ENCODE assay signal across 8 cellular contexts in the genomic region with DNA sequence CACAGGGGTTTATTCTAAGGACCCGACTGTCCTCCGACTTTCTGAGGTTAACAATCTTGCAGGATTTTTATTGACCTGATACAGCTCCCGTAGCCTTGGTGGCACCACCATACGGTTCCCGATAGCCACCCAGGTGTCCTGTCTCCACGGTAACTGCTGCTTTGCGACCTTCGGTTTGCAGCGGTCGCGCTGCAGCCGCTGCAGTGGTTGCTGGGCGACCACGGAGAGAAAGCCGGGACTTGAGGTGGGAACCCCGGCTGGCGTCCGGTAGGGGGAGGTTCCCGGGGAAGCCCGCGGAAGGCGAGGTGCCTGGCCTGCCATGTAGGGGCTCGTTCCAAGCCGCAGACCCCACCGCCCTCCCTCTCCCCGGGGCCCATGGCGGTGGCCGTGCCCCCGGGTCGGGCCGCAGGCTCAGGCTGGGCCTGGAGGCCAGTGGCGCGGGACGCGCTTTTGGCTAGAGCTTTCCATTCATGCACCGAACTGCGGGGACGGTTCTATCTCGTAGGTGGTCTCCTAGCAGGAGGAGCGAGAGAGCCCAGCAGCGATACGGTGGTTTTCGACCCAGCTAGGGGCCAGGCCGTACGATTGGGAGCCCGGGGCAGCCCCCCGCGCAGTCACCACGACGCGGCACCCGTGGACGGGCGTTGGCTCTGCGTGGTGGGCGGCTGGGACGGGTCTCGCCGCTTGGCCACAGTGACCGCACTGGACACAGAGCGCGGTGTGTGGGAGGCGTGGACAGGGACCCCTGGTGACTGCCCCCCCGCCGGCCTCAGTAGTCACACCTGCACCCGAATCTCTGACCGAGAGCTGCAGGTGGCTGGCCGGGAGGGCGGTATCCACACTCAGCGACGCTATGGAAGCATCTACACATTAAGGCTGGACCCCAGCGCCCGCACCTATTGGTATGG. TPM values are rescaled to one million over a fixed set of nuclear protein-coding genes. Genes with fewer than 3 reads are reported as not detected.
DNase-seq lines count a peak whose midpoint lies in the region; ATAC-seq and TF ChIP-seq lines count a peak whose summit lies in the region.

A gene with protein sequence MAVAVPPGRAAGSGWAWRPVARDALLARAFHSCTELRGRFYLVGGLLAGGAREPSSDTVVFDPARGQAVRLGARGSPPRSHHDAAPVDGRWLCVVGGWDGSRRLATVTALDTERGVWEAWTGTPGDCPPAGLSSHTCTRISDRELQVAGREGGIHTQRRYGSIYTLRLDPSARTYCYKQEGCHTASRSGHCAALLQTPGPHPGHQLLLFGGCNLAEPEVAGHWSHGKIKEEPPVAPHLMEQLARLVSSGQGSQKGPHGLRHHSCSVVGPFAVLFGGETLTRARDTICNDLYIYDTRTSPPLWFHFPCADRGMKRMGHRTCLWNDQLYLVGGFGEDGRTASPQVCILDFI (plus strand): TSS at position 201 of the 908 bp plus-strand sequence. CDS start 175 bp downstream, at position 376.

- peak; percentile 59 for ATAC-seq in GM21367 (IDR thresholded peaks at IDR 0.05; ENCODE audit: unreplicated experiment)
- ATAC-seq in SK-N-SH treated with all-trans-retinoic acid at 6 μM for 48 hours, result peak; percentile 85
- peak; percentile 78 to 81 for ATAC-seq in right cardiac atrium
- ATAC-seq in psoas muscle, result peak; percentile 76 to 91 (median 85)
- ATAC-seq in aorta (ENCODE audit: low FRiP score), result peak; percentile 86

- in situ Hi-C loops in Caki2 (cut with HindIII; ENCODE audit: low pct_unique_long_range_greater_than_20kb, low sequenced_read_pairs), result loop anchor here (10.0 kb wide), 1 partner anchor 54 kb away; a partner anchor contains a TSS

- H3K27ac ChIP-seq in HUES6 (ENCODE audit: low read depth, low read length) (no peak within 1 kb of the TSS), angular gyrus (ENCODE audit: low read depth, low read length) (peak within 1 kb of the TSS; percentile 75), right cardiac atrium (ENCODE audit: low read length) (no peak within 1 kb of the TSS), psoas muscle (peak within 1 kb of the TSS; percentile 58), aorta (ENCODE audit: low read depth in 1 of 2, low read length in 2 of 2) (peak within 1 kb of the TSS in 1 of 2 donors; percentile 48)

- no peaks in the 10 kb centered on the region for H3K9me3 ChIP-seq in HUES6 (ENCODE audit: control insufficient read depth, insufficient read depth, low read depth, low read length)
- H3K9me3 ChIP-seq in right cardiac atrium (ENCODE audit: control insufficient read depth, low read length), result no peaks in the 10 kb centered on the region
- no peaks in the 10 kb centered on the region for H3K9me3 ChIP-seq in psoas muscle
- H3K9me3 ChIP-seq in aorta (ENCODE audit: control insufficient read depth, low read length), result no peaks in the 10 kb centered on the region

- no peaks in the 10 kb centered on the region; the same call in 1 of the 2 replicates for H3K4me1 ChIP-seq in HUES6 (ENCODE audit: control insufficient read depth, insufficient read depth, low read length)
- H3K4me1 ChIP-seq in right cardiac atrium (ENCODE audit: control insufficient read depth, insufficient read depth, low read length), result peaks cover 5% of the 10 kb centered on the region
- H3K4me1 ChIP-seq in psoas muscle, result peaks cover 7% of the 10 kb centered on the region
- H3K4me1 ChIP-seq in aorta (ENCODE audit: control insufficient read depth in 1 of 2, insufficient read depth in 2 of 2, low read length in 2 of 2), result peaks cover 0 to 2% of the 10 kb centered on the region in 2 donors

- intact Hi-C loops in right cardiac atrium (cut with DNase I), result loop anchor here in 3 of 4 donors (2.0 to 10.0 kb wide), 5 partner anchors 51 to 264 kb away; a partner anchor contains a TSS
- intact Hi-C loops in psoas muscle (cut with DNase I), result loop anchor here (5.0 to 10.0 kb wide), 3 partner anchors 56 to 374 kb away; no protein-coding TSS in a partner anchor
- intact Hi-C loops in aorta (cut with DNase I), result loop anchor here in 1 of 2 donors (5.0 kb wide), 1 partner anchor 101 kb away; no protein-coding TSS in a partner anchor

- WGBS in right cardiac atrium, result 13% methylated on average over 73 of the region's 73 CpGs
- WGBS in psoas muscle, 3 donors, result 11 to 14% (median 12%) methylated on average over 62 to 73 of the region's 73 CpGs
- WGBS in aorta, 2 donors, result 5 to 7% methylated on average over 60 to 73 of the region's 73 CpGs

- H3K36me3 ChIP-seq in HUES6 (ENCODE audit: control insufficient read depth, insufficient read depth, low read length) (peaks cover 26% of the 10 kb centered on the region), psoas muscle (ENCODE audit: insufficient read depth in 1 of 2, low read depth in 1 of 2) (peaks cover 13 to 36% of the 10 kb centered on the region in 2 donors), aorta (ENCODE audit: control insufficient read depth in 1 of 2, insufficient read depth in 2 of 2, low read length in 1 of 2) (peaks cover 0 to 6% of the 10 kb centered on the region in 2 donors)

- H3K4me3 ChIP-seq in HUES6 (ENCODE audit: low read depth, low read length), result peak within 1 kb of the TSS; percentile 71
- peak within 1 kb of the TSS; percentile 38 for H3K4me3 ChIP-seq in right cardiac atrium (ENCODE audit: low read length)
- H3K4me3 ChIP-seq in psoas muscle, result peak within 1 kb of the TSS; percentile 76
- peak within 1 kb of the TSS; percentile 46 to 54 for H3K4me3 ChIP-seq in aorta (ENCODE audit: low read length in 2 of 2)

- DNase-seq in Caki2 (ENCODE audit: low read depth) (peak; percentile 92), right cardiac atrium (peak; percentile 73 to 89 (median 88)), psoas muscle (peak; percentile 66 to 87), aorta (peak; percentile 78 to 86)

- no peak for TF ChIP-seq CTCF in psoas muscle (IDR thresholded peaks at IDR 0.05)

- H3K27me3 ChIP-seq in HUES6 (ENCODE audit: control insufficient read depth, insufficient read depth, low read length), result no peaks in the 10 kb centered on the region
- no peaks in the 10 kb centered on the region for H3K27me3 ChIP-seq in right cardiac atrium (ENCODE audit: control insufficient read depth, insufficient read depth)
- no peaks in the 10 kb centered on the region for H3K27me3 ChIP-seq in psoas muscle (ENCODE audit: insufficient read depth in 3 of 3, low read length in 2 of 3)
- H3K27me3 ChIP-seq in aorta (ENCODE audit: control insufficient read depth in 1 of 2, insufficient read depth in 2 of 2, low read length in 1 of 2), result no peaks in the 10 kb centered on the region

- H3K9ac ChIP-seq in HUES6 (ENCODE audit: low read length), result peak within 1 kb of the TSS; percentile 71

TF ChIP-seq in SK-N-SH treated with all-trans-retinoic acid at 6 μM for 48 hours, 23 proteins besides CTCF, POLR2A, EP300 and RAD21:
- TF ChIP-seq GLIS3 (CRISPR knock-in tag; IDR thresholded peaks at IDR 0.05) (no peak), OSR1 (CRISPR knock-in tag; IDR thresholded peaks at IDR 0.05) (no peak), TCF4 (CRISPR knock-in tag; IDR thresholded peaks at IDR 0.05; ENCODE audit: borderline replicate concordance) (no peak), TOX (CRISPR knock-in tag; IDR thresholded peaks at IDR 0.05; ENCODE audit: borderline replicate concordance) (no peak), ZNF8 (CRISPR knock-in tag; IDR thresholded peaks at IDR 0.05) (no peak), ZNF70 (CRISPR knock-in tag; IDR thresholded peaks at IDR 0.05) (no peak), ZC3H10 (CRISPR knock-in tag; IDR thresholded peaks at IDR 0.05) (no peak), ARNTL (CRISPR knock-in tag; IDR thresholded peaks at IDR 0.05; ENCODE audit: borderline replicate concordance, low read depth) (no peak), ZFP30 (CRISPR knock-in tag; IDR thresholded peaks at IDR 0.05) (no peak), BACH2 (CRISPR knock-in tag; IDR thresholded peaks at IDR 0.05; ENCODE audit: borderline replicate concordance) (no peak), PPARA (CRISPR knock-in tag; IDR thresholded peaks at IDR 0.05; ENCODE audit: borderline replicate concordance) (no peak), ZNF565 (CRISPR knock-in tag; conservative IDR thresholded peaks at IDR 0.05; ENCODE audit: low read depth) (no peak), CSDC2 (CRISPR knock-in tag; IDR thresholded peaks at IDR 0.05) (no peak), SNAI2 (CRISPR knock-in tag; IDR thresholded peaks at IDR 0.05) (no peak)
- TF ChIP-seq, protein P1, sequence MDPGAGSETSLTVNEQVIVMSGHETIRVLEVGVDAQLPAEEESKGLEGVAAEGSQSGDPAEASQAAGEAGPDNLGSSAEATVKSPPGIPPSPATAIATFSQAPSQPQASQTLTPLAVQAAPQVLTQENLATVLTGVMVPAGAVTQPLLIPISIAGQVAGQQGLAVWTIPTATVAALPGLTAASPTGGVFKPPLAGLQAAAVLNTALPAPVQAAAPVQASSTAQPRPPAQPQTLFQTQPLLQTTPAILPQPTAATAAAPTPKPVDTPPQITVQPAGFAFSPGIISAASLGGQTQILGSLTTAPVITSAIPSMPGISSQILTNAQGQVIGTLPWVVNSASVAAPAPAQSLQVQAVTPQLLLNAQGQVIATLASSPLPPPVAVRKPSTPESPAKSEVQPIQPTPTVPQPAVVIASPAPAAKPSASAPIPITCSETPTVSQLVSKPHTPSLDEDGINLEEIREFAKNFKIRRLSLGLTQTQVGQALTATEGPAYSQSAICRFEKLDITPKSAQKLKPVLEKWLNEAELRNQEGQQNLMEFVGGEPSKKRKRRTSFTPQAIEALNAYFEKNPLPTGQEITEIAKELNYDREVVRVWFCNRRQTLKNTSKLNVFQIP (CRISPR knock-in tag; IDR thresholded peaks at IDR 0.05; ENCODE audit: borderline replicate concordance, low read depth), result no peak

RNA-seq across cellular contexts. Expression of the gene that starts here (rescaled TPM):
- total RNA-seq in Caki2 (2014; rRNA removed; shearing (Covaris generic); ENCODE audit: low replicate concordance), result 3.7 and 23.8 TPM in 2 replicates
- total RNA-seq in right cardiac atrium, result 1 to 10 TPM; 3.4 to 5.4 (median 4.4) TPM
- polyA plus RNA-seq in right cardiac atrium, result 5.1 TPM
- total RNA-seq in psoas muscle, result 1 to 10 TPM; 1.4 to 5.9 (median 3.5) TPM
- 1 to 10 TPM in 2 of 3 donors, under 1 TPM in 1; 0.34 to 2.7 (median 1.8) TPM for polyA plus RNA-seq in psoas muscle
- 1 to 10 TPM in 1 of 2 donors, under 1 TPM in 1; 0.78 to 2.5 TPM for total RNA-seq in aorta
- polyA plus RNA-seq in aorta, result 10 to 100 TPM in 1 of 2 donors, 1 to 10 TPM in 1; 7.9 to 14.8 TPM

Comparison
In these comparisons a context has a peak if more than half of its experiments do, and no peak if none do; other contexts are left out.
1. H3K27ac ChIP-seq: peak in angular gyrus (single experiment) and psoas muscle (single experiment); none in HUES6 (single experiment) and right cardiac atrium (single experiment).
2. Peak in every context shown above with its lines, with median percentiles within 50 percentile points of each other: DNase-seq, ATAC-seq and H3K4me3 ChIP-seq.